27 cellular contexts compared by ENCODE assay signal in the genomic region with DNA sequence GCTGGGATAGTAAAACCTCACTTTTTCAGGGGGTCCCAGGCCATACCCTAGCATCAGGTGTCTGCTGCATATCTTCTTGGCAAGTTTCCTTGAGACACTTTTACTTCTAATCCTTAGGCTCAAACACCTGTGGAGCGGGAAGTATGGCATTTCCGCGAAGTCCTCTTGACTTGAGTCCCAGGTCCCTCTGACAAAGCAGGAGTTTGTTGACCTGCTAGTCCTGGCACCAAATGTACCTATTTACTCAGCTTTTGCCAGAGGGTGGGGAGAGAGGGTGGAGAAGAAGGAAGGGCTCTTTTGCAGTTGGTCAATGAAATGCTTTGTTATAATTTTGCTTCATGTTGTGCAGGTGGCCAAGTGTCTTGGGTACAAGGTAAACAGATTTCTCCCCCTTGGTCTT. TPM values are rescaled to one million over a fixed set of nuclear protein-coding genes. Genes with fewer than 3 reads are reported as not detected.
DNase-seq lines count a peak whose midpoint lies in the region; ATAC-seq and TF ChIP-seq lines count a peak whose summit lies in the region.
"Had no signal": no experiment of that assay in that cellular context is flagged by ENCODE, and none has a peak within 500 bp of the region (broad histone marks: within the 10 kb centered on the region; RNA-seq: fewer than 3 reads in every experiment).

No MANE protein-coding gene starts in this region.

- no peak overlapping the region for H3K4me3 Mint-ChIP-seq in activated naive CD4-positive, alpha-beta T cell treated with anti-CD3 and anti-CD28 coated beads, Interleukin-2, amount 10 ng/mL, durations not matched to agents 7 days and 5 days
- no peak overlapping the region for H3K4me3 Mint-ChIP-seq in activated naive CD4-positive, alpha-beta T cell treated with anti-CD3 and anti-CD28 coated beads for 36 hours
- H3K4me3 Mint-ChIP-seq: activated CD4-positive, alpha-beta memory T cell treated with anti-CD3 and anti-CD28 coated beads, Interleukin-2, amount 10 ng/mL, durations not matched to agents 7 days and 5 days; B cell; endodermal cell; naive thymus-derived CD4-positive, alpha-beta T cell had no signal

- peak; percentile 47 for ATAC-seq in esophagus mucosa
- peak; percentile 50 to 63 for ATAC-seq in upper lobe of left lung (ENCODE audit: low FRiP score in 2 of 2)
- ATAC-seq: A549; naive thymus-derived CD4-positive, alpha-beta T cell; right cardiac atrium; Right ventricle myocardium inferior had no signal

- TF ChIP-seq POLR2A in upper lobe of left lung (IDR thresholded peaks at IDR 0.05) (no peak), Peyer's patch (IDR thresholded peaks at IDR 0.05) (no peak)

- H3K4me1 Mint-ChIP-seq in activated naive CD4-positive, alpha-beta T cell treated with anti-CD3 and anti-CD28 coated beads, Interleukin-2, amount 10 ng/mL, durations not matched to agents 7 days and 5 days: peaks cover 9% of the 10 kb centered on the region
- H3K4me1 Mint-ChIP-seq in activated naive CD4-positive, alpha-beta T cell treated with anti-CD3 and anti-CD28 coated beads for 36 hours (ENCODE audit: low read depth): no peaks in the 10 kb centered on the region
- H3K4me1 Mint-ChIP-seq: B cell had no signal

- H3K27me3 ChIP-seq in upper lobe of left lung: no peaks in the 10 kb centered on the region
- no peaks in the 10 kb centered on the region for H3K27me3 ChIP-seq in Peyer's patch
- H3K27me3 ChIP-seq: adrenal gland, MG63, ovary had no signal

- H3K4me1 ChIP-seq in upper lobe of left lung (peaks cover 2 to 34% (median 6%) of the 10 kb centered on the region in 4 donors), Peyer's patch (no peaks in the 10 kb centered on the region)
- H3K4me1 ChIP-seq: A549, adrenal gland had no signal

- peak in 3 of 4 donors; percentile 65 to 88 (median 82) for TF ChIP-seq EP300 in upper lobe of left lung (IDR thresholded peaks at IDR 0.05)

- H3K9me3 ChIP-seq in upper lobe of left lung (no peaks in the 10 kb centered on the region), Peyer's patch (no peaks in the 10 kb centered on the region)
- H3K9me3 ChIP-seq: A549, adrenal gland, MG63, ovary had no signal

- CTCF ChIA-PET in activated naive CD4-positive, alpha-beta T cell treated with anti-CD3 and anti-CD28 coated beads, Interleukin-2, amount 10 ng/mL, durations not matched to agents 7 days and 5 days (lab: Charles Lee): interaction anchor here (1.2 kb wide), 1 partner anchor 17 kb away, joined by 4 read pairs; no protein-coding TSS in a partner anchor
- CTCF ChIA-PET in activated naive CD4-positive, alpha-beta T cell treated with anti-CD3 and anti-CD28 coated beads for 36 hours (lab: Charles Lee): interaction anchor here (0.7 kb wide), 1 partner anchor 1081 kb away, joined by 4 read pairs; no protein-coding TSS in a partner anchor

- no peaks in the 10 kb centered on the region for H3K9me3 Mint-ChIP-seq in activated naive CD4-positive, alpha-beta T cell treated with anti-CD3 and anti-CD28 coated beads, Interleukin-2, amount 10 ng/mL, durations not matched to agents 7 days and 5 days
- H3K9me3 Mint-ChIP-seq in activated naive CD4-positive, alpha-beta T cell treated with anti-CD3 and anti-CD28 coated beads for 36 hours: no peaks in the 10 kb centered on the region
- H3K9me3 Mint-ChIP-seq: activated CD4-positive, alpha-beta memory T cell treated with anti-CD3 and anti-CD28 coated beads, Interleukin-2, amount 10 ng/mL, durations not matched to agents 7 days and 5 days; endodermal cell had no signal

- H3K36me3 Mint-ChIP-seq in activated naive CD4-positive, alpha-beta T cell treated with anti-CD3 and anti-CD28 coated beads, Interleukin-2, amount 10 ng/mL, durations not matched to agents 7 days and 5 days: no peaks in the 10 kb centered on the region
- no peaks in the 10 kb centered on the region for H3K36me3 Mint-ChIP-seq in activated naive CD4-positive, alpha-beta T cell treated with anti-CD3 and anti-CD28 coated beads for 36 hours (ENCODE audit: low read depth)

- H3K4me3 ChIP-seq in upper lobe of left lung (no peak overlapping the region), Peyer's patch (no peak overlapping the region)
- H3K4me3 ChIP-seq: A549, adrenal gland, MG63, ovary had no signal

- DNase-seq in activated naive CD4-positive, alpha-beta T cell treated with anti-CD3 and anti-CD28 coated beads, Interleukin-2, amount 10 ng/mL, durations not matched to agents 7 days and 5 days: no peak
- no peak for DNase-seq in activated naive CD4-positive, alpha-beta T cell treated with anti-CD3 and anti-CD28 coated beads for 36 hours
- DNase-seq in NCI-H2029 (lab: John Stamatoyannopoulos, UW) (peak; percentile 90), upper lobe of left lung (peak in 1 of 2 donors; percentile 84), NCI-H1694 treated with DMSO at 0.1 percent for 48 hours (lab: John Stamatoyannopoulos, UW) (no peak), Peyer's patch (no peak)
- no peak for DNase-seq in activated T-cell treated with anti-CD3 and anti-CD28 coated beads, Interleukin-2, amount 50 U/mL, for 48 hours
- DNase-seq: activated CD4-positive, alpha-beta memory T cell treated with anti-CD3 and anti-CD28 coated beads, Interleukin-2, amount 10 ng/mL, durations not matched to agents 7 days and 5 days; activated gamma-delta T cell treated with Interleukin-2 at 50 U/mL for 16 hours; adrenal gland; cortex of kidney; endodermal cell; GOT3; mesenchymal stem cell; MG63; naive thymus-derived CD4-positive, alpha-beta T cell; NCI-H1694; NCI-H524 treated with DMSO at 0.1 percent for 48 hours; ovary; right cardiac atrium; T1000; trophoblast cell had no signal

- H3K36me3 ChIP-seq in upper lobe of left lung: no peaks in the 10 kb centered on the region
- no peaks in the 10 kb centered on the region for H3K36me3 ChIP-seq in Peyer's patch
- H3K36me3 ChIP-seq: adrenal gland, MG63, ovary had no signal

- peaks cover 38% of the 10 kb centered on the region for H3K27me3 Mint-ChIP-seq in activated naive CD4-positive, alpha-beta T cell treated with anti-CD3 and anti-CD28 coated beads, Interleukin-2, amount 10 ng/mL, durations not matched to agents 7 days and 5 days
- no peaks in the 10 kb centered on the region for H3K27me3 Mint-ChIP-seq in activated naive CD4-positive, alpha-beta T cell treated with anti-CD3 and anti-CD28 coated beads for 36 hours (ENCODE audit: low read depth)

- TF ChIP-seq CTCF in upper lobe of left lung (IDR thresholded peaks at IDR 0.05): no peak
- no peak for TF ChIP-seq CTCF in Peyer's patch (IDR thresholded peaks at IDR 0.05)

- H3K27ac Mint-ChIP-seq in activated naive CD4-positive, alpha-beta T cell treated with anti-CD3 and anti-CD28 coated beads, Interleukin-2, amount 10 ng/mL, durations not matched to agents 7 days and 5 days: peak overlapping the region; percentile 40
- no peak overlapping the region for H3K27ac Mint-ChIP-seq in activated naive CD4-positive, alpha-beta T cell treated with anti-CD3 and anti-CD28 coated beads for 36 hours
- H3K27ac Mint-ChIP-seq: activated CD4-positive, alpha-beta memory T cell treated with anti-CD3 and anti-CD28 coated beads, Interleukin-2, amount 10 ng/mL, durations not matched to agents 7 days and 5 days; B cell; endodermal cell; naive thymus-derived CD4-positive, alpha-beta T cell had no signal

- peak overlapping the region in 2 of 4 donors; percentile 23 to 45 for H3K27ac ChIP-seq in upper lobe of left lung
- H3K27ac ChIP-seq in Peyer's patch: no peak overlapping the region
- H3K27ac ChIP-seq: A549, adrenal gland, ovary had no signal

- WGBS in upper lobe of left lung, 2 donors: 45 to 82% methylated on average over 3 of the region's 3 CpGs

- intact Hi-C loops in activated naive CD4-positive, alpha-beta T cell treated with anti-CD3 and anti-CD28 coated beads for 36 hours (cut with micrococcal nuclease): no loop called here

RNA-seq across cellular contexts. Expression of a gene that starts 59.7 kb away (rescaled TPM):
- total RNA-seq in activated naive CD4-positive, alpha-beta T cell treated with anti-CD3 and anti-CD28 coated beads for 36 hours: under 1 TPM; 0.10 to 0.12 TPM
- total RNA-seq in esophagus mucosa (0.60 TPM), upper lobe of left lung (10 to 100 TPM in 4 of 6 donors, 1 to 10 TPM in 2; 6.2 to 42.6 (median 13.8) TPM), Peyer's patch (1 to 10 TPM in 2 of 4 donors, under 1 TPM in 2; 0.66 to 3.5 (median 2.0) TPM)
- total RNA-seq: bronchial epithelial cell had no signal
